ENCODE assay signal across 1 cellular context in genomic region chr6:43143235-43144124, GRCh38.
TF ChIP-seq lines count a peak whose summit lies in the region.

No MANE protein-coding gene starts in this region.

TF ChIP-seq in SK-N-SH, 30 proteins besides CTCF, POLR2A, EP300 and RAD21 (continued from another document):
- TF ChIP-seq TEAD4 (IDR thresholded peaks at IDR 0.05; ENCODE audit: borderline replicate concordance, insufficient read depth) (no peak), RCOR1 (IDR thresholded peaks at IDR 0.05; ENCODE audit: low read length) (0 out of 2 replicates have a peak, but pooled peaks have one; percentile 15), MXI1 (IDR thresholded peaks at IDR 0.05; ENCODE audit: low read depth, low read length) (peak; percentile 70), FOSL2 (IDR thresholded peaks at IDR 0.05; ENCODE audit: borderline replicate concordance, low read depth) (no peak), USF1 (IDR thresholded peaks at IDR 0.05; ENCODE audit: borderline replicate concordance, low read depth) (no peak)
